ENCODE assay signal across 8 cellular contexts in genomic region chr2:161244387-161245236, GRCh38.
A peak's percentile ranks its signal among the peaks of the same experiment; 100 is the strongest.
DNase-seq lines count a peak whose midpoint lies in the region; ATAC-seq and TF ChIP-seq lines count a peak whose summit lies in the region.
"Not testable (repeated sequence)": the region's sequence is repeated elsewhere in the genome, so short reads cannot be mapped to it uniquely, and the experiment has no call there.

No MANE protein-coding gene starts in this region.

- peak; percentile 92 for ATAC-seq in GM18502 (IDR thresholded peaks at IDR 0.05; ENCODE audit: poor library complexity, unreplicated experiment)
- ATAC-seq in GM21786 (IDR thresholded peaks at IDR 0.05; ENCODE audit: unreplicated experiment), result peak; percentile 75
- peak; percentile 66 for ATAC-seq in HG03558 (IDR thresholded peaks at IDR 0.05; ENCODE audit: extremely low read depth, unreplicated experiment)
- peak; percentile 98 for ATAC-seq in naive thymus-derived CD4-positive, alpha-beta T cell

- peak overlapping the region; percentile 84 to 98 (median 94) for H3K4me3 Mint-ChIP-seq in naive thymus-derived CD4-positive, alpha-beta T cell

- not testable (repeated sequence) for TF ChIP-seq CTCF in epithelial cell of proximal tubule (conservative IDR thresholded peaks at IDR 0.05; ENCODE audit: low read depth, low read length); testis (IDR thresholded peaks at IDR 0.05)

- POLR2A ChIA-PET in naive thymus-derived CD4-positive, alpha-beta T cell (lab: Charles Lee), result interaction anchor here (0.7 to 1.8 kb wide), 5 partner anchors 9 to 1341 kb away, joined by 3 to 4 read pairs (median 3); no protein-coding TSS in a partner anchor

- H3K36me3 ChIP-seq in naive thymus-derived CD4-positive, alpha-beta T cell (ENCODE audit: control insufficient read depth in 2 of 3, insufficient read depth in 3 of 3, low read length in 3 of 3); testis (ENCODE audit: low read depth, missing control alignments): not testable (repeated sequence)

- intact Hi-C loops in naive thymus-derived CD4-positive, alpha-beta T cell (cut with micrococcal nuclease), result loop anchor here (1.0 to 10.0 kb wide), 16 partner anchors 8 to 1960 kb away; partner anchors contain the start of genes PSMD14 (in 2 of the 2), TANK (in 2 of the 2), GCA (in 1 of the 2) and LY75 (in 1 of the 2)
- intact Hi-C loops in testis (cut with DNase I; ENCODE audit: low total_unique reads), result not testable (repeated sequence)

- H3K9me3 ChIP-seq in naive thymus-derived CD4-positive, alpha-beta T cell (ENCODE audit: control insufficient read depth in 2 of 3, low read length in 3 of 3); testis: not testable (repeated sequence)

- H3K4me3 ChIP-seq in epithelial cell of proximal tubule (ENCODE audit: low read depth, low read length) (peak overlapping the region; percentile 51), testis (peak overlapping the region; percentile 31 to 39)
- peak overlapping the region; percentile 61 for H3K4me3 ChIP-seq in naive thymus-derived CD4-positive, alpha-beta T cell (ENCODE audit: low read length)

- DNase-seq in activated T-cell treated with anti-CD3 and anti-CD28 coated beads, Interleukin-2, amount 50 U/mL, for 48 hours, result peak; percentile 78 to 79
- not testable (repeated sequence) for DNase-seq in epithelial cell of proximal tubule (ENCODE audit: low read depth); testis
- peak; percentile 44 to 89 (median 85) for DNase-seq in naive thymus-derived CD4-positive, alpha-beta T cell

- peaks cover 15 to 76% (median 65%) of the 10 kb centered on the region in 7 donors for H3K4me1 Mint-ChIP-seq in naive thymus-derived CD4-positive, alpha-beta T cell

- not testable (repeated sequence) for H3K27me3 Mint-ChIP-seq in naive thymus-derived CD4-positive, alpha-beta T cell

- peak; percentile 63 for TF ChIP-seq POLR2A in Raji (IDR thresholded peaks at IDR 0.05; ENCODE audit: insufficient read depth, low read depth, low read length)
- TF ChIP-seq POLR2A in testis (IDR thresholded peaks at IDR 0.05), result not testable (repeated sequence)

- 29 to 31% methylated on average over 43 to 49 of the region's 53 CpGs for WGBS in testis, 2 donors

- peak overlapping the region; percentile 83 for H3K27ac ChIP-seq in naive thymus-derived CD4-positive, alpha-beta T cell (ENCODE audit: low read depth, low read length)
- peak overlapping the region in 1 of 2 donors; percentile 2 for H3K27ac ChIP-seq in testis

- peak overlapping the region; percentile 91 to 97 (median 96) for H3K27ac Mint-ChIP-seq in naive thymus-derived CD4-positive, alpha-beta T cell

- CTCF ChIA-PET in naive thymus-derived CD4-positive, alpha-beta T cell (lab: Charles Lee), result not testable (repeated sequence)

- H3K9me3 Mint-ChIP-seq in naive thymus-derived CD4-positive, alpha-beta T cell, result not testable (repeated sequence)

- H3K36me3 Mint-ChIP-seq in naive thymus-derived CD4-positive, alpha-beta T cell, result peaks cover 0 to 18% (median 0%) of the 10 kb centered on the region in 5 donors

- peaks cover 15 to 25% of the 10 kb centered on the region in 2 donors for H3K4me1 ChIP-seq in naive thymus-derived CD4-positive, alpha-beta T cell (ENCODE audit: control insufficient read depth in 2 of 2, insufficient read depth in 2 of 2, low read length in 2 of 2)
- not testable (repeated sequence) for H3K4me1 ChIP-seq in testis

- H3K27me3 ChIP-seq in naive thymus-derived CD4-positive, alpha-beta T cell (ENCODE audit: control insufficient read depth in 2 of 2, insufficient read depth in 2 of 2, low read length in 2 of 2); testis: not testable (repeated sequence)
